ENCODE assay signal across 8 cellular contexts in the genomic region with DNA sequence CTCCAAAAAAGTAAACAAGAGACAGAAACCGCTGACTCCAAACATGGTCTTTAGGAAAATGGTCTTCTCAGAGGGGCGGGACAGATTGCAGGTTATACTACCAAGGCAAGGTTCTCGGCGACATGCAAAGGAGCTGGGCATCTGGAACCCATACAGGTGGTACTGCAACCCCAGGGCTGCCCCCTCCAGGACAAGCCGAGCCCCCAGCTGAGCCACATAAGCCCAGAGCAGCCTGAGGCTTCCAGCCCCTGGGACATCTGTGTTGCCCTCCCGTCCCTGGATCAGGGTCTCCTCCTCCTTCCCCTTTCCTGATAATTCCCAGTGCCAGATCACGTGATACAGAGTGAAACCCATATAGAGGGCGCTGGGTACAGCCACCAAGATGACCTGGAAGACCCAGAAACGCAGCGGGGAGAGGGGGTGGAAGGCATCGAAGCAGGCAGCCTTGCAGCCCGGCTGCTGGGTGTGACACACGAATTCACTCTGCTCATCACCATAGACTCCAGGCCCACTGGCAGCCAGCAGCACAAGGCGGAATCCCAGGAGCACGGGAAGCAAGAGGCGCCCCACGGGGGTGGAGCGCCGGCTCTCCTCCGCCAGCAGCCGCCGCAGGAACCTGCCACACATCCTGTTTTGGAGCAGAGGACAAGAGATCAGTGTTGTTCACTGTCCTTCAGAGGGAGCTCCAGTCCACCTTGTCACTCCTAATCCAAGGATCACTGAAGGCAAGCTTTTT.
DNase-seq lines count a peak whose midpoint lies in the region; ATAC-seq and TF ChIP-seq lines count a peak whose summit lies in the region.
"Had no signal": no experiment of that assay in that cellular context is flagged by ENCODE, and none has a peak within 500 bp of the region (broad histone marks: within the 10 kb centered on the region; RNA-seq: fewer than 3 reads in every experiment).

A gene with protein sequence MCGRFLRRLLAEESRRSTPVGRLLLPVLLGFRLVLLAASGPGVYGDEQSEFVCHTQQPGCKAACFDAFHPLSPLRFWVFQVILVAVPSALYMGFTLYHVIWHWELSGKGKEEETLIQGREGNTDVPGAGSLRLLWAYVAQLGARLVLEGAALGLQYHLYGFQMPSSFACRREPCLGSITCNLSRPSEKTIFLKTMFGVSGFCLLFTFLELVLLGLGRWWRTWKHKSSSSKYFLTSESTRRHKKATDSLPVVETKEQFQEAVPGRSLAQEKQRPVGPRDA (minus strand): TSS at position 627 of the 736 bp plus-strand sequence. CDS start 0 bp downstream, at position 627.

- H3K27ac ChIP-seq in caudate nucleus (ENCODE audit: low read depth, low read length), result no peak within 1 kb of the TSS
- H3K27ac ChIP-seq: epithelial cell of prostate had no signal

- TF ChIP-seq CTCF in GM10248 (IDR thresholded peaks at IDR 0.05; ENCODE audit: control extremely low read depth, extremely low read depth, low read depth, missing control alignments), result peak; percentile 34

- CTCF ChIA-PET in GM10248 (lab: Yijun Ruan, JAX), result interaction anchor here (1.0 to 2.5 kb wide), 7 partner anchors 10 to 62 kb away, joined by 3 to 26 read pairs (median 7); a partner anchor contains a TSS

- DNase-seq in GM10248 (ENCODE audit: extremely low spot score), result peak; percentile 58
- peak; percentile 36 for DNase-seq in NCI-H1417 treated with DMSO at 0.1 percent for 48 hours (lab: John Stamatoyannopoulos, UW)
- DNase-seq in T-helper 1 cell, result peak in 4 of 5 donors; percentile 15 to 55 (median 22)
- peak in 37 of 61 donors; percentile 1 to 44 (median 15) for DNase-seq in caudate nucleus (lab: John Stamatoyannopoulos, UW)
- DNase-seq in inferior parietal cortex (ENCODE audit: extremely low spot score), result peak; percentile 26
- peak; percentile 20 for DNase-seq in stimulated activated CD4-positive, alpha-beta T cell treated with anti-CD3 and anti-CD28 coated beads, Interleukin-12 subunit alpha, Interleukin-12 subunit beta, amount 100 ng/mL, for 4 hours

- POLR2A ChIA-PET in GM10248 (lab: Yijun Ruan, JAX), result no interaction called here

- ATAC-seq in GM21526 (IDR thresholded peaks at IDR 0.05; ENCODE audit: low FRiP score, unreplicated experiment), result no peak
